Comparison of ENCODE assay signal across 16 cellular contexts in genomic region chr18:45588831-45589558, GRCh38. TPM values are rescaled to one million over a fixed set of nuclear protein-coding genes. Genes with fewer than 3 reads are reported as not detected.
DNase-seq lines count a peak whose midpoint lies in the region; ATAC-seq and TF ChIP-seq lines count a peak whose summit lies in the region.
"Had no signal": no experiment of that assay in that cellular context is flagged by ENCODE, and none has a peak within 500 bp of the region (broad histone marks: within the 10 kb centered on the region; RNA-seq: fewer than 3 reads in every experiment).

No MANE protein-coding gene starts in this region.

- H3K9me2 ChIP-seq in HCT116 (ENCODE audit: insufficient read depth): no peaks in the 10 kb centered on the region

- RAD21 ChIA-PET in HCT116 (lab: Charles Lee; ENCODE audit: low non-redundant PET in 1 of 2, low total read pairs in 2 of 2, uncharacterized antibody in 2 of 2, unreplicated experiment in 2 of 2): no interaction called here

- BruUV-seq in A673 (replicated peaks; lab: Mats Ljungman, UMichigan): no TSS peak
- BruUV-seq in HCT116 (replicated peaks; lab: Mats Ljungman, UMichigan): no TSS peak

- no peaks in the 10 kb centered on the region for H3K27me3 Mint-ChIP-seq in activated T-helper 2 cell treated with anti-CD3 and anti-CD28 coated beads, Interferon-gamma antibody, Interleukin-2, Interleukin-4, amounts not matched to agents 10 μg/mL and 5 μg/mL and 100 μg/mL, durations not matched to agents 14 hours and 24 hours and 36 hours (ENCODE audit: low read depth)
- H3K27me3 Mint-ChIP-seq in endothelial cell (ENCODE audit: unreplicated experiment): no peaks in the 10 kb centered on the region

- TF ChIP-seq POLR2A in HCT116 (IDR thresholded peaks at IDR 0.05; ENCODE audit: borderline replicate concordance, extremely low read depth, insufficient read depth, insufficient read length) (no peak), ovary (IDR thresholded peaks at IDR 0.05) (no peak)

- H3K36me3 ChIP-seq in A673 (ENCODE audit: insufficient read depth, low read length, poor library complexity, severe bottlenecking) (no peaks in the 10 kb centered on the region), HCT116 (ENCODE audit: control insufficient read depth in 1 of 2, insufficient read depth in 2 of 2, low read length in 2 of 2) (no peaks in the 10 kb centered on the region), brain microvascular endothelial cell (replicated peaks) (no peaks in the 10 kb centered on the region), muscle layer of colon (ENCODE audit: insufficient read depth, low read length) (no peaks in the 10 kb centered on the region), ovary (no peaks in the 10 kb centered on the region)
- H3K36me3 ChIP-seq: BLaER1 had no signal

- H3K4me1 ChIP-seq in A673 (ENCODE audit: insufficient read depth, low read length, poor library complexity, severe bottlenecking): peaks cover 25% of the 10 kb centered on the region
- peaks cover 0 to 7% of the 10 kb centered on the region in 2 experiments; a peak in 2 of 4 replicates for H3K4me1 ChIP-seq in HCT116 (ENCODE audit: control insufficient read depth in 1 of 2, insufficient read depth in 2 of 2, low read length in 2 of 2)
- peaks cover 32% of the 10 kb centered on the region for H3K4me1 ChIP-seq in muscle layer of colon (ENCODE audit: insufficient read depth, low read length)
- H3K4me1 ChIP-seq in ovary (ENCODE audit: insufficient read depth): peaks cover 10% of the 10 kb centered on the region
- H3K4me1 ChIP-seq: BLaER1 had no signal

- H3K27ac Mint-ChIP-seq in activated T-helper 2 cell treated with anti-CD3 and anti-CD28 coated beads, Interferon-gamma antibody, Interleukin-2, Interleukin-4, amounts not matched to agents 10 μg/mL and 5 μg/mL and 100 μg/mL, durations not matched to agents 14 hours and 24 hours and 36 hours: no peak overlapping the region
- H3K27ac Mint-ChIP-seq in endothelial cell (ENCODE audit: unreplicated experiment): no peak overlapping the region

- H3K9me3 ChIP-seq in A673 (ENCODE audit: low read depth, low read length, poor library complexity, severe bottlenecking) (no peaks in the 10 kb centered on the region), HCT116 (ENCODE audit: control insufficient read depth in 1 of 2, insufficient read depth in 1 of 2, low read depth in 1 of 2, low read length in 2 of 2) (no peaks in the 10 kb centered on the region), muscle layer of colon (ENCODE audit: low read length) (no peaks in the 10 kb centered on the region), ovary (no peaks in the 10 kb centered on the region)

- H3K4me3 ChIP-seq in A673 (ENCODE audit: low read depth, low read length, poor library complexity, severe bottlenecking): peak overlapping the region; percentile 13
- H3K4me3 ChIP-seq in HCT116 (replicated peaks in 1 of 2; ENCODE audit: low read depth in 1 of 2, low read length in 2 of 2): no peak overlapping the region
- no peak overlapping the region for H3K4me3 ChIP-seq in brain microvascular endothelial cell (ENCODE audit: low read depth, low read length)
- H3K4me3 ChIP-seq in muscle layer of colon (ENCODE audit: low read depth in 1 of 2, low read length in 2 of 2): no peak overlapping the region
- H3K4me3 ChIP-seq in ovary: no peak overlapping the region
- H3K4me3 ChIP-seq: BLaER1 had no signal

- H3K4me1 Mint-ChIP-seq in activated T-helper 2 cell treated with anti-CD3 and anti-CD28 coated beads, Interferon-gamma antibody, Interleukin-2, Interleukin-4, amounts not matched to agents 10 μg/mL and 5 μg/mL and 100 μg/mL, durations not matched to agents 14 hours and 24 hours and 36 hours (ENCODE audit: low read depth): no peaks in the 10 kb centered on the region
- H3K4me1 Mint-ChIP-seq in endothelial cell (ENCODE audit: unreplicated experiment): no peaks in the 10 kb centered on the region

- H2AFZ ChIP-seq in HCT116 (ENCODE audit: low read depth, low read length, poor library complexity, severe bottlenecking): no peak overlapping the region

- no peaks in the 10 kb centered on the region for H3K27me3 ChIP-seq in A673 (replicated peaks; ENCODE audit: insufficient read depth, low read depth, low read length, poor library complexity)
- H3K27me3 ChIP-seq in HCT116 (ENCODE audit: insufficient read depth, low read length): peaks cover 18% of the 10 kb centered on the region; the same call in 1 of the 2 replicates
- H3K27me3 ChIP-seq in brain microvascular endothelial cell (replicated peaks): no peaks in the 10 kb centered on the region
- H3K27me3 ChIP-seq in muscle layer of colon (ENCODE audit: control insufficient read depth in 1 of 2, insufficient read depth in 2 of 2, low read length in 2 of 2): no peaks in the 10 kb centered on the region
- no peaks in the 10 kb centered on the region for H3K27me3 ChIP-seq in ovary
- H3K27me3 ChIP-seq: BLaER1 had no signal

- no peaks in the 10 kb centered on the region for H3K9me3 Mint-ChIP-seq in activated T-helper 2 cell treated with anti-CD3 and anti-CD28 coated beads, Interferon-gamma antibody, Interleukin-2, Interleukin-4, amounts not matched to agents 10 μg/mL and 5 μg/mL and 100 μg/mL, durations not matched to agents 14 hours and 24 hours and 36 hours
- no peaks in the 10 kb centered on the region for H3K9me3 Mint-ChIP-seq in endothelial cell (ENCODE audit: unreplicated experiment)

- in situ Hi-C loops in brain microvascular endothelial cell (cut with HindIII; ENCODE audit: low pct_ligation_motif_present, low sequenced_read_pairs): no loop called here

- H3K36me3 Mint-ChIP-seq in activated T-helper 2 cell treated with anti-CD3 and anti-CD28 coated beads, Interferon-gamma antibody, Interleukin-2, Interleukin-4, amounts not matched to agents 10 μg/mL and 5 μg/mL and 100 μg/mL, durations not matched to agents 14 hours and 24 hours and 36 hours (ENCODE audit: low read depth): no peaks in the 10 kb centered on the region
- H3K36me3 Mint-ChIP-seq in endothelial cell (ENCODE audit: low read depth, unreplicated experiment): no peaks in the 10 kb centered on the region

- no peak for TF ChIP-seq EP300 in ovary (IDR thresholded peaks at IDR 0.05)

- H3K4me2 ChIP-seq in HCT116 (ENCODE audit: low read length): peak overlapping the region; percentile 4; the same call in 1 of the 2 replicates
- H3K4me2 ChIP-seq: BLaER1 had no signal

- no peak for ATAC-seq in HCT116

- H3K27ac ChIP-seq in A673 (ENCODE audit: low read depth, low read length, poor library complexity, severe bottlenecking): peak overlapping the region; percentile 25
- H3K27ac ChIP-seq in HCT116 (ENCODE audit: low read depth, low read length): no peak overlapping the region
- peak overlapping the region; percentile 56 for H3K27ac ChIP-seq in brain microvascular endothelial cell
- peak overlapping the region; percentile 47 for H3K27ac ChIP-seq in muscle layer of colon (ENCODE audit: low read depth, low read length)
- no peak overlapping the region for H3K27ac ChIP-seq in ovary
- H3K27ac ChIP-seq: BLaER1 had no signal

- H4K20me1 ChIP-seq in HCT116 (ENCODE audit: insufficient read depth): no peaks in the 10 kb centered on the region
- H4K20me1 ChIP-seq: BLaER1 had no signal

- DNase-seq in A673 (ENCODE audit: low spot score): peak; percentile 56
- DNase-seq in HCT116 (ENCODE audit: low read depth, low spot score): no peak
- no peak for DNase-seq in brain microvascular endothelial cell
- DNase-seq in ovary: no peak
- DNase-seq in activated T-helper 2 cell treated with anti-CD3 and anti-CD28 coated beads, Interferon-gamma antibody, Interleukin-2, Interleukin-4, amounts not matched to agents 10 μg/mL and 5 μg/mL and 100 μg/mL, durations not matched to agents 14 hours and 24 hours and 36 hours (ENCODE audit: low spot score): no peak
- no peak for DNase-seq in endothelial cell (ENCODE audit: low spot score)
- DNase-seq in NCI-H1436 (lab: John Stamatoyannopoulos, UW): no peak
- DNase-seq: activated CD4-positive, CD25-positive, alpha-beta regulatory T cell treated with anti-CD3 and anti-CD28 coated beads, Interleukin-2, amount 50 U/mL, for 72 hours; cerebellar nuclear complex; glutamatergic neuron; midbrain; NCI-H524; stimulated activated CD8-positive, alpha-beta memory T cell treated with anti-CD3 and anti-CD28 coated beads, Interleukin-4, amount 100 ng/mL, for 48 hours had no signal

- no peaks in the 10 kb centered on the region for H3K79me2 ChIP-seq in HCT116 (ENCODE audit: insufficient read depth, low read length)

- CTCF ChIA-PET in A673 (lab: Charles Lee) (no interaction called here), HCT116 (lab: Charles Lee) (no interaction called here)

- 11 to 15% (median 14%) methylated on average over 8 of the region's 8 CpGs for WGBS in ovary, 3 donors

- TF ChIP-seq RAD21 in HCT116 (IDR thresholded peaks at IDR 0.05; ENCODE audit: low read depth): no peak

- intact Hi-C loops in A673 (cut with micrococcal nuclease; ENCODE audit: unreplicated experiment): no loop called here
- intact Hi-C loops in HCT116 (cut with micrococcal nuclease): no loop called here
- intact Hi-C loops in ovary (cut with DNase I): loop anchor here in 1 of 4 donors (10.0 kb wide), 1 partner anchor 74 kb away; no protein-coding TSS in a partner anchor
- intact Hi-C loops in activated T-helper 2 cell treated with anti-CD3 and anti-CD28 coated beads, Interferon-gamma antibody, Interleukin-2, Interleukin-4, amounts not matched to agents 10 μg/mL and 5 μg/mL and 100 μg/mL, durations not matched to agents 14 hours and 24 hours and 36 hours (cut with micrococcal nuclease): no loop called here

- H3K9ac ChIP-seq in HCT116 (ENCODE audit: low read length): no peak overlapping the region
- no peak overlapping the region for H3K9ac ChIP-seq in muscle layer of colon (ENCODE audit: low read length)
- H3K9ac ChIP-seq: BLaER1 had no signal

- H3K4me3 Mint-ChIP-seq in activated T-helper 2 cell treated with anti-CD3 and anti-CD28 coated beads, Interferon-gamma antibody, Interleukin-2, Interleukin-4, amounts not matched to agents 10 μg/mL and 5 μg/mL and 100 μg/mL, durations not matched to agents 14 hours and 24 hours and 36 hours (ENCODE audit: low read depth): no peak overlapping the region
- no peak overlapping the region for H3K4me3 Mint-ChIP-seq in endothelial cell (ENCODE audit: unreplicated experiment)

- POLR2A ChIA-PET in A673 (lab: Charles Lee; ENCODE audit: low non-redundant PET): interaction anchor here (0.6 kb wide), 1 partner anchor 70 kb away, joined by 3 read pairs; no protein-coding TSS in a partner anchor
- POLR2A ChIA-PET in HCT116 (lab: Charles Lee): no interaction called here

- TF ChIP-seq CTCF in A673 (conservative IDR thresholded peaks at IDR 0.05; ENCODE audit: low read depth, low read length) (no peak), HCT116 (IDR thresholded peaks at IDR 0.05 in 2 of 3, conservative IDR thresholded peaks at IDR 0.05 in 1 of 3; ENCODE audit: borderline replicate concordance in 1 of 3, insufficient read depth in 1 of 3, low read depth in 2 of 3, low read length in 2 of 3) (no peak), brain microvascular endothelial cell (IDR thresholded peaks at IDR 0.05; ENCODE audit: low read depth, low read length, missing control alignments) (no peak), ovary (IDR thresholded peaks at IDR 0.05) (no peak), endothelial cell (IDR thresholded peaks at IDR 0.05; ENCODE audit: unreplicated experiment) (no peak)

RNA-seq across cellular contexts. Expression of gene SLC14A2, which starts 26.3 kb away (rescaled TPM):
- total RNA-seq in A673 (2021) (not detected in 2 replicates), HCT116 (2021; ENCODE audit: unreplicated experiment) (not detected), ovary (under 1 TPM in 3 of 7 donors, not detected in 4; 0.10 to 0.34 (median 0.10) TPM), endothelial cell (ENCODE audit: unreplicated experiment) (0.31 TPM)
- polyA plus RNA-seq in HCT116 (2012): not detected in 2 replicates
- polyA plus RNA-seq in ovary: under 1 TPM in 1 of 2 donors, not detected in 1; 0.50 TPM
- 0.09 TPM in 2 replicates for total RNA-seq in activated T-helper 2 cell treated with anti-CD3 and anti-CD28 coated beads, Interferon-gamma antibody, Interleukin-2, Interleukin-4, amounts not matched to agents 10 μg/mL and 5 μg/mL and 100 μg/mL, durations not matched to agents 14 hours and 24 hours and 36 hours
- total RNA-seq: skeletal muscle tissue had no signal

Comparison
In these comparisons a context has a peak if more than half of its experiments do, and no peak if none do; other contexts are left out.
1. H3K27ac ChIP-seq: peak in A673 (single experiment), brain microvascular endothelial cell (single experiment) and muscle layer of colon (single experiment); none in HCT116 (single experiment) and ovary (0 of 2).